Comparison of ENCODE assay signal across 2 cellular contexts in the genomic region with DNA sequence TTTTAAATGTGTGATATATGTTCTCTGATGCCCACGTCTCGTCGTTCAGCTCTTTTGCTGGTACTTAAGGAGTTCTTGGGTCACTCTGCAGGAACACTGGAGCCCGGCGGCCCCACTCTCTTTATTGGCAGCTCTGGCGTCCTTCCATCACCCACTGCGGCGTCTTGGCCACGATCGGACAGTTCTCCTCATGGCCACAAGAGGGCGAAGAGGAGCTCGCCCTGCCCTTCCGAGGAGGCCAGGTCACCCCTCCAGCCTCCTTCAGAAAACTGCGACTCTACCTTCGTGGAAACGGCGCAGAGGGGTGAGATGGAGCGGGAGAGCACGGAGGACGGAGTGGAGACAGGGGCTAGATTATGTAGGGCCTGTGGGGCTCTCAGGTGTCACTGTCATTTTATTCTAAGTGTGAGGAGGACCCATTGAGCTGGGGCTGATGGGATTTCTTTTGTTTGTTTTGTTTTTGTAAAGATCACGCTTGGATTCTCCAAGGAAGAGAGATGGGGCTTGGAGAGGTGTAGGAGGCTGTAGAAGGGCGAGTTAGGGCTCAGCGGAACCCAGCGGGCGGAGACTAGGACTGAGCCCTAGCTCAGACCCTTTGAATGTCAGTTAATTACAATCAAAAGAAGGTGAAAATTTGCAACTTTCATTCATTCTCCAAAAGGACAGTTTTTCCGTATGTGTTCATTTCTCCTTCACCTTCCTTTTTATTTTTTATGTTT.
TF ChIP-seq lines count a peak whose summit lies in the region.

No MANE protein-coding gene starts in this region.

TF ChIP-seq in HEK293, 187 proteins besides CTCF, POLR2A, EP300 and RAD21:
- TF ChIP-seq ZNF19 (tag by site-specific recombination; IDR thresholded peaks at IDR 0.05; ENCODE audit: low read depth): no peak
- peak; percentile 35; the same call in 1 of the 2 replicates for TF ChIP-seq PRDM1 (tag by site-specific recombination; IDR thresholded peaks at IDR 0.05)
- no peak for TF ChIP-seq ZNF155 (tag by site-specific recombination; IDR thresholded peaks at IDR 0.05)
- TF ChIP-seq, protein P1, sequence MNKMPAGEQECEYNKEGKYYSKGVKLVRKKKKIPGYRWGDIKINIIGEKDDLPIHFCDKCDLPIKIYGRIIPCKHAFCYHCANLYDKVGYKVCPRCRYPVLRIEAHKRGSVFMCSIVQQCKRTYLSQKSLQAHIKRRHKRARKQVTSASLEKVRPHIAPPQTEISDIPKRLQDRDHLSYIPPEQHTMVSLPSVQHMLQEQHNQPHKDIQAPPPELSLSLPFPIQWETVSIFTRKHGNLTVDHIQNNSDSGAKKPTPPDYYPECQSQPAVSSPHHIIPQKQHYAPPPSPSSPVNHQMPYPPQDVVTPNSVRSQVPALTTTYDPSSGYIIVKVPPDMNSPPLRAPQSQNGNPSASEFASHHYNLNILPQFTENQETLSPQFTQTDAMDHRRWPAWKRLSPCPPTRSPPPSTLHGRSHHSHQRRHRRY (tag by site-specific recombination; IDR thresholded peaks at IDR 0.05): no peak
- no peak for TF ChIP-seq ZNF169 (tag by site-specific recombination; IDR thresholded peaks at IDR 0.05)
- TF ChIP-seq ZSCAN16 (tag by site-specific recombination; IDR thresholded peaks at IDR 0.05): no peak
- TF ChIP-seq ZNF768 (tag by site-specific recombination; IDR thresholded peaks at IDR 0.05): no peak
- TF ChIP-seq, protein P2, sequence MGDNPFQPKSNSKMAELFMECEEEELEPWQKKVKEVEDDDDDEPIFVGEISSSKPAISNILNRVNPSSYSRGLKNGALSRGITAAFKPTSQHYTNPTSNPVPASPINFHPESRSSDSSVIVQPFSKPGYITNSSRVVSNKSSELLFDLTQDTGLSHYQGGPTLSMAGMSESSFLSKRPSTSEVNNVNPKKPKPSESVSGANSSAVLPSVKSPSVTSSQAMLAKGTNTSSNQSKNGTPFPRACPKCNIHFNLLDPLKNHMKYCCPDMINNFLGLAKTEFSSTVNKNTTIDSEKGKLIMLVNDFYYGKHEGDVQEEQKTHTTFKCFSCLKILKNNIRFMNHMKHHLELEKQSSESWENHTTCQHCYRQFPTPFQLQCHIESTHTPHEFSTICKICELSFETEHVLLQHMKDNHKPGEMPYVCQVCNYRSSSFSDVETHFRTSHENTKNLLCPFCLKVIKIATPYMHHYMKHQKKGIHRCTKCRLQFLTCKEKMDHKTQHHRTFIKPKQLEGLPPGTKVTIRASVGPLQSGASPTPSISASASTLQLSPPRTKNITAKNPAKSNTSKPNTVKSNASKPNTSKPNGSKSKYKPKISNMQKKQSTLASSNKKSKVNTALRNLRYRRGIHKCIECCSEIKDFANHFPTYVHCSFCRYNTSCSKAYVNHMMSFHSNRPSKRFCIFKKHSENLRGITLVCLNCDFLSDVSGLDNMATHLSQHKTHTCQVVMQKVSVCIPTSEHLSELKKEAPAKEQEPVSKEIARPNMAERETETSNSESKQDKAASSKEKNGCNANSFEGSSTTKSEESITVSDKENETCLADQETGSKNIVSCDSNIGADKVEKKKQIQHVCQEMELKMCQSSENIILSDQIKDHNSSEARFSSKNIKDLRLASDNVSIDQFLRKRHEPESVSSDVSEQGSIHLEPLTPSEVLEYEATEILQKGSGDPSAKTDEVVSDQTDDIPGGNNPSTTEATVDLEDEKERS (tag by site-specific recombination; IDR thresholded peaks at IDR 0.05): no peak
- TF ChIP-seq ZNF202 (tag by site-specific recombination; IDR thresholded peaks at IDR 0.05; ENCODE audit: borderline replicate concordance): no peak
- TF ChIP-seq GLIS1 (tag by site-specific recombination; IDR thresholded peaks at IDR 0.05): no peak
- TF ChIP-seq ZNF555 (tag by site-specific recombination; conservative IDR thresholded peaks at IDR 0.05): no peak
- no peak for TF ChIP-seq ZNF670 (tag by site-specific recombination; IDR thresholded peaks at IDR 0.05; ENCODE audit: low read depth)
- no peak for TF ChIP-seq ZFP37 (tag by site-specific recombination; IDR thresholded peaks at IDR 0.05)
- peak; percentile 47 for TF ChIP-seq ZNF341 (tag by site-specific recombination; IDR thresholded peaks at IDR 0.05; ENCODE audit: low read depth)
- TF ChIP-seq ZNF600 (tag by site-specific recombination; IDR thresholded peaks at IDR 0.05): no peak

TF ChIP-seq in HepG2, 621 proteins besides CTCF, POLR2A, EP300 and RAD21 (continued from another document):
- no peak for TF ChIP-seq ZNF570 (CRISPR knock-in tag; IDR thresholded peaks at IDR 0.05; ENCODE audit: borderline replicate concordance)
- no peak for TF ChIP-seq NKX3-1 (CRISPR knock-in tag; IDR thresholded peaks at IDR 0.05)
TF ChIP-seq in HepG2: peak in this region for 1.
